ENCODE assay signal across 8 cellular contexts in the genomic region with DNA sequence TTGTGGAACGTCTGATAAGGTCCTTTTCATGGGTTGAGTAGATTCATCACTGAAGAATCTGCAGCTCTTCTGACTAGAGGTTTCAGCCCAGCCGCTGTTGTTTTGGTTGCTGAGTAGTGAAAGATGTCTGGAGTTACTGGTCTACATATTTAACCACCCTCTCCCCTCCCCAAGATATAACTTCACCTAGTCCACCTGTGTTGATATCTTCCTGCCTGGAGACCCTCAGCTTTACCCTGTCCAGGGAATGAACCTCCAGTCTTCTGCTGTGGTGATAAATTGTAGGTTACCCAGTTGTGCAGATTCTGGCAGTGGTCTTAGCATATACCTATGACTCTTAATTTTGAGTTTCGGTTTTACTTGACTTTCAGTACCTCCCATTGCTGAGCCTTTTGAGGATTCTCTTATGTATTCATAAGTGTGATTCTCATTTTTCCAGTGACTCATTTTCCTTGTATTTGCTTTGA.
DNase-seq lines count a peak whose midpoint lies in the region; ATAC-seq and TF ChIP-seq lines count a peak whose summit lies in the region.

No MANE protein-coding gene starts in this region.

- H3K4me3 ChIP-seq in CD8-positive, alpha-beta memory T cell (ENCODE audit: low read length), result peak overlapping the region; percentile 18
- H3K4me3 ChIP-seq in brain microvascular endothelial cell (ENCODE audit: low read depth, low read length), result peak overlapping the region; percentile 29

- CTCF ChIA-PET in CD8-positive, alpha-beta memory T cell (lab: Charles Lee), result no interaction called here

- H3K27ac Mint-ChIP-seq in CD8-positive, alpha-beta memory T cell, result peak overlapping the region; percentile 8 to 95 (median 80)

- no peaks in the 10 kb centered on the region for H3K27me3 ChIP-seq in CD8-positive, alpha-beta memory T cell (ENCODE audit: insufficient read depth, low read length, poor library complexity, severe bottlenecking)
- no peaks in the 10 kb centered on the region for H3K27me3 ChIP-seq in brain microvascular endothelial cell (replicated peaks)

- ATAC-seq in GM21576 (IDR thresholded peaks at IDR 0.05; ENCODE audit: unreplicated experiment) (peak; percentile 93), left colon (no peak)

- POLR2A ChIA-PET in CD8-positive, alpha-beta memory T cell (lab: Charles Lee), result no interaction called here

- H3K4me1 ChIP-seq in CD8-positive, alpha-beta memory T cell (ENCODE audit: insufficient read depth, low read length), result peaks cover 35% of the 10 kb centered on the region

- peaks cover 0 to under 1% (median 0%) of the 10 kb centered on the region in 3 donors for H3K36me3 Mint-ChIP-seq in CD8-positive, alpha-beta memory T cell

- TF ChIP-seq CTCF in brain microvascular endothelial cell (IDR thresholded peaks at IDR 0.05; ENCODE audit: low read depth, low read length, missing control alignments), result no peak

- H3K9me3 Mint-ChIP-seq in CD8-positive, alpha-beta memory T cell, result no peaks in the 10 kb centered on the region

- in situ Hi-C loops in brain microvascular endothelial cell (cut with HindIII; ENCODE audit: low pct_ligation_motif_present, low sequenced_read_pairs), result no loop called here

- peaks cover 57 to 63% (median 59%) of the 10 kb centered on the region in 3 donors for H3K4me1 Mint-ChIP-seq in CD8-positive, alpha-beta memory T cell

- intact Hi-C loops in left colon (cut with DNase I, micrococcal nuclease), result no loop called here

- no peaks in the 10 kb centered on the region for H3K36me3 ChIP-seq in CD8-positive, alpha-beta memory T cell (ENCODE audit: insufficient read depth, low read length)
- H3K36me3 ChIP-seq in brain microvascular endothelial cell (replicated peaks), result no peaks in the 10 kb centered on the region

- peak overlapping the region; percentile 59 to 90 (median 81) for H3K4me3 Mint-ChIP-seq in CD8-positive, alpha-beta memory T cell

- no peak overlapping the region for H3K27ac ChIP-seq in CD8-positive, alpha-beta memory T cell (ENCODE audit: low read depth, low read length)
- peak overlapping the region; percentile 75 for H3K27ac ChIP-seq in brain microvascular endothelial cell

- no peaks in the 10 kb centered on the region for H3K27me3 Mint-ChIP-seq in CD8-positive, alpha-beta memory T cell

- DNase-seq in CD8-positive, alpha-beta memory T cell, result peak in 1 of 5 donors; percentile 28
- peak; percentile 28 for DNase-seq in LHCN-M2 (ENCODE audit: low read depth)
- DNase-seq in brain microvascular endothelial cell, result peak; percentile 84
- no peak for DNase-seq in MV-4-11 (lab: John Stamatoyannopoulos, UW)
- DNase-seq in NCI-H2196 (lab: John Stamatoyannopoulos, UW; ENCODE audit: unreplicated experiment), result no peak
- no peak for DNase-seq in A172 (ENCODE audit: low spot score)
- no peak for DNase-seq in left colon

- H3K9me3 ChIP-seq in CD8-positive, alpha-beta memory T cell (ENCODE audit: low read length), result no peaks in the 10 kb centered on the region

Comparison
In these comparisons a context has a peak if more than half of its experiments do, and no peak if none do; other contexts are left out.
1. DNase-seq: peak in LHCN-M2 (single experiment) and brain microvascular endothelial cell (single experiment); none in MV-4-11 (single experiment), NCI-H2196 (single experiment), A172 (single experiment) and left colon (0 of 2).